Comparison of ENCODE assay signal across 6 cellular contexts in the genomic region with DNA sequence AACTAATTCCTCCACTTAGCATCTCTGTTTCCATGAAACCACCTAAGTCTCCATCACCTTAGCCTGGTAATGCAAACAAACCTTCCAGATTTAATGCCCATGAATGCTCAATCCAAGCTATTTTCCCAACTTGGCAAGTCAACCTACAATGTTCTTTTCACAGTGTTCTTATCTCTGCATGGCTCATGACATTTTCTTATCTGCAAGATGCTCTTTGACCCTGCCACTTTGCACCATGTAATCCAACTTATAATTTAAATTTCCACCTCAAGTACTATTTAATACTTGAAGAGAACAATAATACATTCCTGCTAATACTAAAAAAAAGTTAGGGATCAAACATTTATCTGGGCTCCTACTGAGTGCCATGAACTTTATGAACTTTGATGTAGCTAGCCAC.
"Had no signal": no experiment of that assay in that cellular context is flagged by ENCODE, and none has a peak within 500 bp of the region (broad histone marks: within the 10 kb centered on the region; RNA-seq: fewer than 3 reads in every experiment).

No MANE protein-coding gene starts in this region.

- H3K4me3 ChIP-seq: GM23338 had no signal

- FAIRE-seq: H1, H54, HTR-8/SVneo had no signal

- H3K4me2 ChIP-seq: GM23338 had no signal

- ATAC-seq: GM23338 had no signal

- H2AFZ ChIP-seq: GM23338 had no signal

- DNase-seq: H9, HCEC 1CT had no signal
